Comparison of ENCODE assay signal across 28 cellular contexts in the genomic region with DNA sequence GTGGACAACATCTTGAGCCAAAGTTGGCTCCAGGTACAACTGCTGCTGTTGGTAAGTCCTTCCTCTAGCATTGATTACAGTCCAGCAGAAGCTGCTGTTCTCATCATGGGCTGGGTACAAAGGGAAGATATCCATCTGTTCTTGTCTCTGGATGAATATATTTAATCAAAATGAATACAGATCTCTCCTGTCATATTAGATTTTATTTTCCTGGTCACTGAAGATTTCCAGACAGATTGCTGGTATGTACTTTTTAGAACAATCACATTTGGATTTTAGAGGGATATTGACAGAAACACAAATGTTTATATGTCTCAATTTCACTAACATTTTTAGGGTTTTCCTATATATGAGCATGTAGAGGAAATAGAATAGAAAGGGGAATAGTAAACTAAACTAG.
"Had no signal": no experiment of that assay in that cellular context is flagged by ENCODE, and none has a peak within 500 bp of the region (broad histone marks: within the 10 kb centered on the region; RNA-seq: fewer than 3 reads in every experiment).

No MANE protein-coding gene starts in this region.

- H3K4me1 ChIP-seq: ascending aorta, colonic mucosa had no signal

- DNase-seq: activated B cell treated with CpG ODN at 0.5 μM for 24 hours; activated CD4-positive, alpha-beta T cell treated with anti-CD3 and anti-CD28 coated beads for 48 hours; activated CD4-positive, alpha-beta T cell treated with anti-CD3 and anti-CD28 coated beads, Interleukin-2, amount 50 U/mL, for 1 hour; activated CD4-positive, alpha-beta T cell treated with anti-CD3 and anti-CD28 coated beads, Interleukin-2, amount 50 U/mL, for 48 hours; activated CD8-positive, alpha-beta memory T cell treated with anti-CD3 and anti-CD28 coated beads for 24 hours; activated CD8-positive, alpha-beta T cell treated with anti-CD3 and anti-CD28 coated beads for 36 hours; activated gamma-delta T cell; activated naive CD4-positive, alpha-beta T cell; activated naive CD4-positive, alpha-beta T cell treated with anti-CD3 and anti-CD28 coated beads, Interleukin-2, amount 10 ng/mL, durations not matched to agents 7 days and 5 days; activated naive CD8-positive, alpha-beta T cell treated with anti-CD3 and anti-CD28 coated beads, Interleukin-2, amount 10 ng/mL, durations not matched to agents 7 days and 5 days; activated T-cell treated with anti-CD3 and anti-CD28 coated beads, Interleukin-2, amount 50 U/mL, for 4 hours; central memory CD4-positive, alpha-beta T cell; cerebellar nuclear complex; colonic mucosa; effector CD8-positive, alpha-beta T cell; T-helper 17 cell; T1000; WERI-Rb-1 had no signal

- FAIRE-seq: frontal cortex had no signal

- ATAC-seq: activated CD4-positive, CD25-positive, alpha-beta regulatory T cell treated with anti-CD3 and anti-CD28 coated beads, Interleukin-2, amount 50 U/mL, for 24 hours; activated CD8-positive, alpha-beta T cell treated with anti-CD3 and anti-CD28 coated beads for 36 hours; activated naive CD4-positive, alpha-beta T cell treated with anti-CD3 and anti-CD28 coated beads, Interleukin-2, amount 50 U/mL, for 72 hours; activated T-cell treated with anti-CD3 and anti-CD28 coated beads, Interleukin-2, amount 50 U/mL, for 4 hours; activated T-helper 17 cell treated with anti-CD3 and anti-CD28 coated beads, Interleukin-2, amount 50 U/mL, for 72 hours; esophagus mucosa; T-helper 17 cell had no signal

- H3K27ac Mint-ChIP-seq: activated B cell treated with CpG ODN at 0.5 μM for 24 hours; activated CD8-positive, alpha-beta T cell treated with anti-CD3 and anti-CD28 coated beads for 36 hours; activated naive CD4-positive, alpha-beta T cell treated with anti-CD3 and anti-CD28 coated beads, Interleukin-2, amount 10 ng/mL, durations not matched to agents 7 days and 5 days; activated naive CD4-positive, alpha-beta T cell treated with anti-CD3 and anti-CD28 coated beads, Interleukin-2, amount 50 U/mL, for 72 hours; activated naive CD8-positive, alpha-beta T cell treated with anti-CD3 and anti-CD28 coated beads, Interleukin-2, amount 10 ng/mL, durations not matched to agents 7 days and 5 days; activated T-helper 17 cell treated with anti-CD3 and anti-CD28 coated beads, Interleukin-2, amount 50 U/mL, for 72 hours; brain; T-helper 17 cell; T-helper 2 cell treated with Interferon-gamma antibody and Interleukin-4, amounts not matched to agents 5 μg/mL and 100 μg/mL, for 36 hours had no signal

- H3K4me1 Mint-ChIP-seq: activated B cell treated with CpG ODN at 0.5 μM for 24 hours; activated naive CD4-positive, alpha-beta T cell treated with anti-CD3 and anti-CD28 coated beads, Interleukin-2, amount 10 ng/mL, durations not matched to agents 7 days and 5 days; activated naive CD8-positive, alpha-beta T cell treated with anti-CD3 and anti-CD28 coated beads, Interleukin-2, amount 10 ng/mL, durations not matched to agents 7 days and 5 days; activated T-helper 17 cell treated with anti-CD3 and anti-CD28 coated beads, Interleukin-2, amount 50 U/mL, for 72 hours; brain; T-helper 17 cell had no signal

- H3K27ac ChIP-seq: ascending aorta, breast epithelium, cardiac muscle cell, colonic mucosa, WERI-Rb-1 had no signal

- H3K36me3 ChIP-seq: ascending aorta, breast epithelium, cardiac muscle cell, colonic mucosa, WERI-Rb-1 had no signal

- H3K4me3 ChIP-seq: ascending aorta, breast epithelium, cardiac muscle cell, colonic mucosa had no signal

- H3K9me3 Mint-ChIP-seq: activated B cell treated with CpG ODN at 0.5 μM for 24 hours; activated CD8-positive, alpha-beta T cell treated with anti-CD3 and anti-CD28 coated beads for 36 hours; activated naive CD4-positive, alpha-beta T cell treated with anti-CD3 and anti-CD28 coated beads, Interleukin-2, amount 10 ng/mL, durations not matched to agents 7 days and 5 days; activated naive CD4-positive, alpha-beta T cell treated with anti-CD3 and anti-CD28 coated beads, Interleukin-2, amount 50 U/mL, for 72 hours; activated naive CD8-positive, alpha-beta T cell treated with anti-CD3 and anti-CD28 coated beads, Interleukin-2, amount 10 ng/mL, durations not matched to agents 7 days and 5 days; activated T-cell treated with anti-CD3 and anti-CD28 coated beads, Interleukin-2, amount 50 U/mL, for 4 hours; activated T-helper 17 cell treated with anti-CD3 and anti-CD28 coated beads, Interleukin-2, amount 50 U/mL, for 72 hours; brain; T-helper 2 cell treated with Interferon-gamma antibody and Interleukin-4, amounts not matched to agents 5 μg/mL and 100 μg/mL, for 36 hours had no signal

- H3K4me3 Mint-ChIP-seq: activated B cell treated with CpG ODN at 0.5 μM for 24 hours; activated CD8-positive, alpha-beta T cell treated with anti-CD3 and anti-CD28 coated beads for 36 hours; activated naive CD4-positive, alpha-beta T cell treated with anti-CD3 and anti-CD28 coated beads, Interleukin-2, amount 10 ng/mL, durations not matched to agents 7 days and 5 days; activated naive CD8-positive, alpha-beta T cell treated with anti-CD3 and anti-CD28 coated beads, Interleukin-2, amount 10 ng/mL, durations not matched to agents 7 days and 5 days; activated T-cell treated with anti-CD3 and anti-CD28 coated beads, Interleukin-2, amount 50 U/mL, for 4 hours; activated T-helper 17 cell treated with anti-CD3 and anti-CD28 coated beads, Interleukin-2, amount 50 U/mL, for 72 hours; brain; T-helper 17 cell; T-helper 2 cell treated with Interferon-gamma antibody and Interleukin-4, amounts not matched to agents 5 μg/mL and 100 μg/mL, for 36 hours had no signal

- H3K27me3 ChIP-seq: ascending aorta, breast epithelium, colonic mucosa had no signal

- H3K9me3 ChIP-seq: ascending aorta, breast epithelium, colonic mucosa had no signal

- H3K36me3 Mint-ChIP-seq: activated naive CD4-positive, alpha-beta T cell treated with anti-CD3 and anti-CD28 coated beads, Interleukin-2, amount 10 ng/mL, durations not matched to agents 7 days and 5 days; activated naive CD4-positive, alpha-beta T cell treated with anti-CD3 and anti-CD28 coated beads, Interleukin-2, amount 50 U/mL, for 72 hours; activated naive CD8-positive, alpha-beta T cell treated with anti-CD3 and anti-CD28 coated beads, Interleukin-2, amount 10 ng/mL, durations not matched to agents 7 days and 5 days; brain had no signal
